8 cellular contexts compared by ENCODE assay signal in genomic region chr2:10122500-10123280, GRCh38. TPM values are rescaled to one million over a fixed set of nuclear protein-coding genes. Genes with fewer than 3 reads are reported as not detected.
DNase-seq lines count a peak whose midpoint lies in the region; ATAC-seq, FAIRE-seq and TF ChIP-seq lines count a peak whose summit lies in the region.

RRM2 (plus strand) TSS chr2:10122739; CDS start chr2:10122799, 60 bp downstream.

- H3K9me3 Mint-ChIP-seq in immature natural killer cell = no peaks in the 10 kb centered on the region

- no peaks in the 10 kb centered on the region for H3K27me3 ChIP-seq in WERI-Rb-1 (ENCODE audit: insufficient read depth, low read depth, severe bottlenecking)
- no peaks in the 10 kb centered on the region for H3K27me3 ChIP-seq in bronchial epithelial cell (ENCODE audit: control insufficient read depth, insufficient read depth, low read length)

- peaks cover 62 to 65% of the 10 kb centered on the region in 2 donors for H3K4me1 Mint-ChIP-seq in immature natural killer cell

- in situ Hi-C loops in GM18951 (cut with MboI; ENCODE audit: low sequenced_read_pairs, unreplicated experiment) = loop anchor here (5.0 kb wide), 1 partner anchor 45 kb away; no protein-coding TSS in a partner anchor

- H3K9me3 ChIP-seq in WERI-Rb-1 (ENCODE audit: severe bottlenecking) = no peaks in the 10 kb centered on the region

- peak within 1 kb of the TSS in 5 of 6 donors; percentile 79 to 90 (median 87) for H3K27ac Mint-ChIP-seq in immature natural killer cell

- peak; percentile 67 for ATAC-seq in HG03175 (IDR thresholded peaks at IDR 0.05; ENCODE audit: unreplicated experiment)

- FAIRE-seq in bronchial epithelial cell (lab: Jason Lieb, UNC) = no peak

- peak within 1 kb of the TSS; percentile 92 to 99 (median 97) for H3K4me3 Mint-ChIP-seq in immature natural killer cell

- peaks cover 0 to 8% (median 0%) of the 10 kb centered on the region in 3 donors for H3K36me3 Mint-ChIP-seq in immature natural killer cell

- peaks cover 9 to 13% (median 10%) of the 10 kb centered on the region in 3 donors for H3K27me3 Mint-ChIP-seq in immature natural killer cell (ENCODE audit: low read depth in 3 of 3)

- H3K36me3 ChIP-seq in WERI-Rb-1 (peaks cover 56% of the 10 kb centered on the region), bronchial epithelial cell (ENCODE audit: control insufficient read depth, insufficient read depth, low read length) (no peaks in the 10 kb centered on the region)

- peak within 1 kb of the TSS; percentile 50 for H3K4me3 ChIP-seq in AG09309 (ENCODE audit: control insufficient read depth, low read depth, low read length)
- H3K4me3 ChIP-seq in WERI-Rb-1 (ENCODE audit: low read depth, low read length) = peak within 1 kb of the TSS; percentile 68
- peak within 1 kb of the TSS; percentile 64 for H3K4me3 ChIP-seq in bronchial epithelial cell (ENCODE audit: low read depth, low read length)

- peak; percentile 99 for TF ChIP-seq POLR2A in GM18951 (IDR thresholded peaks at IDR 0.05; ENCODE audit: extremely low read depth, insufficient read depth, insufficient read length)

- H3K27ac ChIP-seq in WERI-Rb-1 = peak within 1 kb of the TSS; percentile 99

- TF ChIP-seq CTCF in AG09309 (IDR thresholded peaks at IDR 0.05; ENCODE audit: control insufficient read depth, insufficient read depth, low read depth, low read length, missing control alignments) (no peak), WERI-Rb-1 (IDR thresholded peaks at IDR 0.05; ENCODE audit: low read depth, low read length) (no peak), bronchial epithelial cell (IDR thresholded peaks at IDR 0.05; ENCODE audit: insufficient read depth, low read length, severe bottlenecking) (no peak)

- no peak for DNase-seq in AG09309 (ENCODE audit: low read depth)
- DNase-seq in NCI-H2227 treated with DMSO at 0.1 percent for 48 hours (lab: John Stamatoyannopoulos, UW) = peak; percentile 95
- peak; percentile 99 for DNase-seq in WERI-Rb-1
- peak; percentile 79 for DNase-seq in bronchial epithelial cell (ENCODE audit: low read depth)
- DNase-seq in immature natural killer cell = peak; percentile 82 to 86 (median 85)
- DNase-seq in smooth muscle cell of the brain vasculature (ENCODE audit: low read depth, low spot score) = peak; percentile 71

RNA-seq across cellular contexts. Expression of gene RRM2, which starts in this region (rescaled TPM):
- total RNA-seq in bronchial epithelial cell = 1.0 and 1.8 TPM in 2 replicates
- polyA plus RNA-seq in immature natural killer cell = 10 to 100 TPM in 1 of 3 donors, 1 to 10 TPM in 2; 4.9 to 11.3 (median 9.8) TPM
